Comparison of ENCODE assay signal across 8 cellular contexts in the genomic region with DNA sequence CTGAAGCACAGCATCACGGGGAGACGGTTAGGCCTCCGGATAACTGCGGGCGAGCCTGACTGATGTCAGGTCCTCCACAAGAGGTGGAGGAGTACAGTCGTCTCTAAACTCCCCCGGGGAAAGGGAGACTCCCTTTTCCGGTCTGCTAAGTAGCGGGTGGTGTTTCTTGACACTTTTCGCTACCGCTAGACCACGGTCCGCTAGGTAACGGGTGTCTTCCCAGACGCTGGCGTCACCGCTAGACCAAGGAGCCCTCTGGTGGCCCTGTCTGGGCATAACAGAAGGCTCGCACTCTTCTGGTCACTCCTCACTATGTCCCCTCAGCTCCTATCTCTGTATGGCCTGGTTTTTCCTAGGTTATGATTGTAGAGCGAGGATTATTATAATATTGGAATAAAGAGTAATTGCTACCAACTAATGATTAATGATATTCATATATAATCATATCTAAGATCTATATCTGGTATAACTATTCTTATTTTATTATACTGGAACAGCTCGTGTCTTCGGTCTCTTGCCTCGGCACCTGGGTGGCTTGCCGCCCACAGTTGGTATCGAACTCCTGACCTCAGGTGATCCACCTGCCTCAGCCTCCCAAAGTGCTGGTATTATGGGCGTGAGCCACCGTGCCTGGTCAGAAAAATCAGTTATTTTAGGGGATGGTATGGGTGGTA. TPM values are rescaled to one million over a fixed set of nuclear protein-coding genes. Genes with fewer than 3 reads are reported as not detected.
DNase-seq lines count a peak whose midpoint lies in the region; ATAC-seq and TF ChIP-seq lines count a peak whose summit lies in the region.
"Not testable (repeated sequence)": the region's sequence is repeated elsewhere in the genome, so short reads cannot be mapped to it uniquely, and the experiment has no call there.

No MANE protein-coding gene starts in this region.

- not testable (repeated sequence) for H3K4me3 ChIP-seq in effector memory CD4-positive, alpha-beta T cell (ENCODE audit: insufficient read depth, low read depth, low read length, poor library complexity, severe bottlenecking); thyroid gland (replicated peaks in 1 of 3)

- not testable (repeated sequence) for H3K27me3 ChIP-seq in effector memory CD4-positive, alpha-beta T cell (replicated peaks; ENCODE audit: control insufficient read depth, insufficient read depth, low read length, poor library complexity, severe bottlenecking); thyroid gland

- H3K4me1 ChIP-seq in effector memory CD4-positive, alpha-beta T cell (ENCODE audit: control insufficient read depth, insufficient read depth, low read length, poor library complexity, severe bottlenecking): not testable (repeated sequence)
- peaks cover 12 to 19% of the 10 kb centered on the region in 2 donors for H3K4me1 ChIP-seq in thyroid gland

- not testable (repeated sequence) for H3K36me3 ChIP-seq in effector memory CD4-positive, alpha-beta T cell (ENCODE audit: control insufficient read depth, insufficient read depth, low read length); thyroid gland

- not testable (repeated sequence) for H3K9me3 Mint-ChIP-seq in T-helper 2 cell treated with Interferon-gamma antibody and Interleukin-4, amounts not matched to agents 5 μg/mL and 100 μg/mL, for 36 hours; activated T-helper 17 cell treated with anti-CD3 and anti-CD28 coated beads, Interleukin-2, amount 50 U/mL, for 72 hours

- H3K27me3 Mint-ChIP-seq in T-helper 2 cell treated with Interferon-gamma antibody and Interleukin-4, amounts not matched to agents 5 μg/mL and 100 μg/mL, for 36 hours (ENCODE audit: low read depth); activated T-helper 17 cell treated with anti-CD3 and anti-CD28 coated beads, Interleukin-2, amount 50 U/mL, for 72 hours: not testable (repeated sequence)

- not testable (repeated sequence) for H3K36me3 Mint-ChIP-seq in T-helper 2 cell treated with Interferon-gamma antibody and Interleukin-4, amounts not matched to agents 5 μg/mL and 100 μg/mL, for 36 hours (ENCODE audit: low read depth); activated T-helper 17 cell treated with anti-CD3 and anti-CD28 coated beads, Interleukin-2, amount 50 U/mL, for 72 hours (ENCODE audit: low read depth)

- 43 to 49% methylated on average over 18 to 25 of the region's 26 CpGs for WGBS in thyroid gland, 2 donors

- H3K27ac Mint-ChIP-seq in T-helper 2 cell treated with Interferon-gamma antibody and Interleukin-4, amounts not matched to agents 5 μg/mL and 100 μg/mL, for 36 hours: not testable (repeated sequence)
- peak overlapping the region; percentile 50 for H3K27ac Mint-ChIP-seq in activated T-helper 17 cell treated with anti-CD3 and anti-CD28 coated beads, Interleukin-2, amount 50 U/mL, for 72 hours

- intact Hi-C loops in thyroid gland (cut with DNase I): loop anchor here (2.0 to 10.0 kb wide), 2 partner anchors 30 to 142 kb away; a partner anchor contains a TSS

- TF ChIP-seq POLR2A in thyroid gland (IDR thresholded peaks at IDR 0.05): not testable (repeated sequence)

- peak overlapping the region; percentile 43 for H3K4me3 Mint-ChIP-seq in T-helper 2 cell treated with Interferon-gamma antibody and Interleukin-4, amounts not matched to agents 5 μg/mL and 100 μg/mL, for 36 hours
- peak overlapping the region; percentile 67 for H3K4me3 Mint-ChIP-seq in activated T-helper 17 cell treated with anti-CD3 and anti-CD28 coated beads, Interleukin-2, amount 50 U/mL, for 72 hours

- not testable (repeated sequence) for H3K27ac ChIP-seq in effector memory CD4-positive, alpha-beta T cell (ENCODE audit: insufficient read depth, low read length, poor library complexity, severe bottlenecking); thyroid gland

- H3K4me1 Mint-ChIP-seq in T-helper 2 cell treated with Interferon-gamma antibody and Interleukin-4, amounts not matched to agents 5 μg/mL and 100 μg/mL, for 36 hours (ENCODE audit: low read depth): peaks cover 28% of the 10 kb centered on the region
- H3K4me1 Mint-ChIP-seq in activated T-helper 17 cell treated with anti-CD3 and anti-CD28 coated beads, Interleukin-2, amount 50 U/mL, for 72 hours: peaks cover 26% of the 10 kb centered on the region

- not testable (repeated sequence) for ATAC-seq in activated T-helper 17 cell treated with anti-CD3 and anti-CD28 coated beads, Interleukin-2, amount 50 U/mL, for 72 hours (replicated peaks)

- DNase-seq in ELF-1 (ENCODE audit: low read depth, low spot score) (peak; percentile 70), kidney glomerular epithelial cell (lab: John Stamatoyannopoulos, UW) (peak; percentile 66), retina (peak; percentile 38), thyroid gland (peak; percentile 53 to 54)
- peak; percentile 71 for DNase-seq in T-helper 2 cell treated with Interferon-gamma antibody and Interleukin-4, amounts not matched to agents 5 μg/mL and 100 μg/mL, for 36 hours (ENCODE audit: low spot score)
- DNase-seq in effector memory CD4-positive, alpha-beta T cell: peak; percentile 32 to 44 (median 42)

- peak; percentile 42; the same call in 1 of the 2 replicates for TF ChIP-seq CTCF in LNCAP (IDR thresholded peaks at IDR 0.05)
- TF ChIP-seq CTCF in thyroid gland (IDR thresholded peaks at IDR 0.05): peak; percentile 21 to 59 (median 41)

- not testable (repeated sequence) for H3K9me3 ChIP-seq in effector memory CD4-positive, alpha-beta T cell (ENCODE audit: control insufficient read depth, low read length); thyroid gland

RNA-seq across cellular contexts. Expression of a gene that starts 1.8 kb away (rescaled TPM):
- 10 to 100 TPM; 16.0 to 32.7 TPM for total RNA-seq in activated T-helper 17 cell treated with anti-CD3 and anti-CD28 coated beads, Interleukin-2, amount 50 U/mL, for 72 hours
- 10 to 100 TPM; 20.2 to 34.4 (median 23.0) TPM for total RNA-seq in thyroid gland

RNA-seq across cellular contexts. Expression of a gene that starts 30.8 kb away (rescaled TPM):
- 10 to 100 TPM; 43.5 to 52.3 TPM for total RNA-seq in activated T-helper 17 cell treated with anti-CD3 and anti-CD28 coated beads, Interleukin-2, amount 50 U/mL, for 72 hours
- total RNA-seq in thyroid gland: 10 to 100 TPM; 42.2 to 76.3 (median 59.9) TPM

RNA-seq across cellular contexts. Expression of a gene that starts 44.0 kb away (rescaled TPM):
- 1 to 10 TPM in 1 of 2 donors, under 1 TPM in 1; 0.35 to 4.1 TPM for total RNA-seq in activated T-helper 17 cell treated with anti-CD3 and anti-CD28 coated beads, Interleukin-2, amount 50 U/mL, for 72 hours
- not detected for total RNA-seq in thyroid gland

RNA-seq across cellular contexts. Expression of a gene that starts 46.0 kb away (rescaled TPM):
- 100 to 1,000 TPM in 1 of 2 donors, 10 to 100 TPM in 1; 55.5 to 107 TPM for total RNA-seq in activated T-helper 17 cell treated with anti-CD3 and anti-CD28 coated beads, Interleukin-2, amount 50 U/mL, for 72 hours
- 10 to 100 TPM in 3 of 4 donors, 1 to 10 TPM in 1; 9.6 to 24.0 (median 15.7) TPM for total RNA-seq in thyroid gland
